Comparison of ENCODE assay signal across 22 cellular contexts in genomic region chr3:127720161-127720823, GRCh38.
"Had no signal": no experiment of that assay in that cellular context is flagged by ENCODE, and none has a peak within 500 bp of the region (broad histone marks: within the 10 kb centered on the region; RNA-seq: fewer than 3 reads in every experiment).

No MANE protein-coding gene starts in this region.

- FAIRE-seq: colon, endothelial cell of umbilical vein, kidney, pancreas had no signal

- H3K9ac ChIP-seq: neural progenitor cell had no signal

- DNase-seq: endodermal cell; erythroblast; foreskin keratinocyte; kidney; mammary epithelial cell; nucleus accumbens; stimulated activated CD4-positive, alpha-beta T cell treated with anti-CD3 and anti-CD28 coated beads, Interleukin-12 subunit alpha, Interleukin-12 subunit beta, amount 100 ng/mL, for 4 hours; stimulated activated naive CD4-positive, alpha-beta T cell treated with Interleukin-2 at 50 U/mL for 16 hours; uterus had no signal

- H3K4me1 ChIP-seq: pancreas, right lobe of liver, uterus had no signal

- H2AFZ ChIP-seq: hepatocyte, neural progenitor cell had no signal

- H3K4me3 Mint-ChIP-seq: dendritic cell treated with granulocyte-macrophage colony-stimulating factor and Interleukin-4, amounts not matched to agents 40 ng/mL and 50 ng/mL, for 4 days; endodermal cell; mesothelial cell of epicardium; natural killer cell treated with Interleukin-12 subunit alpha and Interleukin-12 subunit beta and Interleukin-15 and Interleukin-18, amount 100 ng/mL, for 72 hours; neural progenitor cell had no signal

- H3K4me2 ChIP-seq: hepatocyte, neural progenitor cell had no signal

- H3K9me3 Mint-ChIP-seq: dendritic cell treated with granulocyte-macrophage colony-stimulating factor and Interleukin-4, amounts not matched to agents 40 ng/mL and 50 ng/mL, for 4 days; endodermal cell; natural killer cell treated with Interleukin-12 subunit alpha and Interleukin-12 subunit beta and Interleukin-15 and Interleukin-18, amount 100 ng/mL, for 72 hours had no signal

- H3K79me2 ChIP-seq: hepatocyte had no signal

- H3K4me3 ChIP-seq: hepatocyte, neural progenitor cell, pancreas, right lobe of liver, skin epidermis, tibial artery, upper lobe of left lung, uterus had no signal

- H3K27ac ChIP-seq: foreskin keratinocyte, hepatocyte, neural progenitor cell, pancreas, right lobe of liver, skin epidermis, tibial artery, uterus had no signal

- ATAC-seq: foreskin keratinocyte; natural killer cell treated with Interleukin-12 subunit alpha and Interleukin-12 subunit beta and Interleukin-15 and Interleukin-18, amount 100 ng/mL, for 72 hours; right lobe of liver had no signal

- H3K36me3 ChIP-seq: neural progenitor cell, pancreas, uterus had no signal

- H3K27me3 ChIP-seq: foreskin keratinocyte, hepatocyte, neural progenitor cell, pancreas, right lobe of liver, tibial artery, upper lobe of left lung, uterus had no signal

- H3K27ac Mint-ChIP-seq: dendritic cell treated with granulocyte-macrophage colony-stimulating factor and Interleukin-4, amounts not matched to agents 40 ng/mL and 50 ng/mL, for 4 days; endodermal cell; mesothelial cell of epicardium; natural killer cell treated with Interleukin-12 subunit alpha and Interleukin-12 subunit beta and Interleukin-15 and Interleukin-18, amount 100 ng/mL, for 72 hours; neural progenitor cell; progenitor cell of endocrine pancreas had no signal

- H3K36me3 Mint-ChIP-seq: mesothelial cell of epicardium; natural killer cell treated with Interleukin-12 subunit alpha and Interleukin-12 subunit beta and Interleukin-15 and Interleukin-18, amount 100 ng/mL, for 72 hours; neural progenitor cell had no signal

- H3K9me3 ChIP-seq: pancreas, right lobe of liver, tibial artery, upper lobe of left lung, uterus had no signal
